7 cellular contexts compared by ENCODE assay signal in genomic region chr16:57187508-57187854, GRCh38. TPM values are rescaled to one million over a fixed set of nuclear protein-coding genes. Genes with fewer than 3 reads are reported as not detected.
DNase-seq lines count a peak whose midpoint lies in the region; ATAC-seq and TF ChIP-seq lines count a peak whose summit lies in the region.

No MANE protein-coding gene starts in this region.

- peak; percentile 54 for DNase-seq in GM20000 (ENCODE audit: low spot score)
- peak; percentile 34 for DNase-seq in RPMI8226
- DNase-seq in epithelial cell of proximal tubule (ENCODE audit: low read depth) = no peak
- no peak for DNase-seq in A172 (ENCODE audit: low spot score)
- DNase-seq in HuH-7 (ENCODE audit: low spot score) = no peak

- no peaks in the 10 kb centered on the region for H3K27me3 ChIP-seq in rectal smooth muscle tissue (ENCODE audit: control insufficient read depth, insufficient read depth, low read length)

- ATAC-seq in GM18498 (IDR thresholded peaks at IDR 0.05; ENCODE audit: unreplicated experiment) = no peak

- no peaks in the 10 kb centered on the region for H3K36me3 ChIP-seq in rectal smooth muscle tissue (ENCODE audit: control insufficient read depth, insufficient read depth, low read length)

- peak overlapping the region; percentile 88 for H3K4me3 ChIP-seq in epithelial cell of proximal tubule (ENCODE audit: low read depth, low read length)
- peak overlapping the region; percentile 97 for H3K4me3 ChIP-seq in rectal smooth muscle tissue (ENCODE audit: low read length)

- peaks cover 17% of the 10 kb centered on the region for H3K4me1 ChIP-seq in rectal smooth muscle tissue (ENCODE audit: control insufficient read depth, insufficient read depth, low read length)

- TF ChIP-seq CTCF in GM20000 (IDR thresholded peaks at IDR 0.05; ENCODE audit: extremely low read depth, missing control alignments) = no peak
- TF ChIP-seq CTCF in epithelial cell of proximal tubule (conservative IDR thresholded peaks at IDR 0.05; ENCODE audit: low read depth, low read length) = no peak

- peak overlapping the region; percentile 97 for H3K27ac ChIP-seq in rectal smooth muscle tissue (ENCODE audit: low read depth, low read length)

- H3K9ac ChIP-seq in rectal smooth muscle tissue (ENCODE audit: low read length) = peak overlapping the region; percentile 63

RNA-seq across cellular contexts. Expression of gene RSPRY1, which starts 1.4 kb away (rescaled TPM):
- 28.6 and 46.5 TPM in 2 replicates for total RNA-seq in epithelial cell of proximal tubule
- 25.8 and 28.7 TPM in 2 replicates for total RNA-seq in A172 (2014; rRNA removed; shearing (Covaris generic))

RNA-seq across cellular contexts. Expression of gene PSME3IP1, which starts 1.6 kb away (rescaled TPM):
- total RNA-seq in epithelial cell of proximal tubule = 79.4 and 105 TPM in 2 replicates
- total RNA-seq in A172 (2014; rRNA removed; shearing (Covaris generic)) = 170 and 232 TPM in 2 replicates

RNA-seq across cellular contexts. Expression of gene ARL2BP, which starts 57.6 kb away (rescaled TPM):
- total RNA-seq in epithelial cell of proximal tubule = 44.6 and 55.7 TPM in 2 replicates
- total RNA-seq in A172 (2014; rRNA removed; shearing (Covaris generic)) = 165 and 172 TPM in 2 replicates

Comparison
In these comparisons a context has a peak if more than half of its experiments do, and no peak if none do; other contexts are left out.
1. DNase-seq: peak in GM20000 (single experiment) and RPMI8226 (single experiment); none in epithelial cell of proximal tubule (single experiment), A172 (single experiment) and HuH-7 (single experiment).